ENCODE assay signal across 22 cellular contexts in the genomic region with DNA sequence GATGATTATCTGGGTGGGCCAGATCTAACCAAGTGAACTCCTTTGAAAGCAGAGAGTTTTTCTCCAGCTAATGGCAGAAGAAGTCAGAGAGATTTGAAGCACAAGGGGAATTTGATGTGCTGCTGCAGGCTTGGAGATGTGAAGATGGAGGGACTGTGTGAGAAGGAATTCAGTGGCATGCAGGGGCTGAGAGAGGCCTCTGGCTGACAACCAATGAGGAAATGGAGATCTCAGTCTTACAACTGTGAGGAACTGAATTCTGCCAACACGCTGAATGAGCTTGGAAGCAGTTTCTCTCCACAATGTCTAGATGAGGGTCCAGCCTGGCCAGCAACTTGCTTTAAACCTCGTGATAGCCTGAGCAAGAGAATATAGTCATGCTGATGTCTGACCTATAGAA.
A peak's percentile ranks its signal among the peaks of the same experiment; 100 is the strongest.
DNase-seq lines count a peak whose midpoint lies in the region; ATAC-seq, FAIRE-seq and TF ChIP-seq lines count a peak whose summit lies in the region.
"Had no signal": no experiment of that assay in that cellular context is flagged by ENCODE, and none has a peak within 500 bp of the region (broad histone marks: within the 10 kb centered on the region; RNA-seq: fewer than 3 reads in every experiment).

No MANE protein-coding gene starts in this region.

- WGBS in H9 (ENCODE audit: extremely low coverage, insufficient read length, low lambda C conversion rate) = no CpG with 5 or more reads among the region's 2 CpGs
- WGBS in endodermal cell (ENCODE audit: insufficient coverage in 1 of 2, insufficient read length in 1 of 2), 2 experiments = 60 to 74% methylated on average over 1 to 2 of the region's 2 CpGs

- no peak overlapping the region for H3K18ac ChIP-seq in H9 (ENCODE audit: insufficient read length, low read depth, low read length)

- H2BK20ac ChIP-seq in H9 (ENCODE audit: low read depth, low read length, poor library complexity, severe bottlenecking) = no peak overlapping the region

- no peak overlapping the region for H3K9ac ChIP-seq in H9 (ENCODE audit: extremely low read depth, insufficient read length, low read length)
- no peak overlapping the region for H3K9ac ChIP-seq in endodermal cell (ENCODE audit: extremely low read depth, low read length, poor library complexity, severe bottlenecking)
- H3K9ac ChIP-seq: BLaER1 treated with 17β-estradiol and CSF1 and Interleukin-3, amounts not matched to agents 10 nM and 100 nM had no signal

- no peak overlapping the region for H2BK12ac ChIP-seq in H9 (ENCODE audit: insufficient read length, low read depth, low read length)

- H2BK120ac ChIP-seq in H9 (ENCODE audit: low read depth, low read length, poor library complexity, severe bottlenecking) = no peak overlapping the region

- no peaks in the 10 kb centered on the region for H3K23me2 ChIP-seq in H9 (ENCODE audit: insufficient read length, low read depth, low read length, poor library complexity, severe bottlenecking)

- H3T11ph ChIP-seq in H9 (ENCODE audit: low read length) = no peak overlapping the region

- H3K27ac ChIP-seq in H9 (ENCODE audit: insufficient read length, low read depth, low read length) (no peak overlapping the region), endodermal cell (ENCODE audit: low read depth, low read length) (no peak overlapping the region)
- H3K27ac ChIP-seq in CD8-positive, alpha-beta T cell (ENCODE audit: low read depth, low read length) = no peak overlapping the region
- H3K27ac ChIP-seq: BLaER1 treated with 17β-estradiol and CSF1 and Interleukin-3, amounts not matched to agents 10 nM and 100 nM had no signal

- ATAC-seq in GM21390 (IDR thresholded peaks at IDR 0.05; ENCODE audit: unreplicated experiment) = no peak
- no peak for ATAC-seq in CD8-positive, alpha-beta T cell
- ATAC-seq: HepG2 had no signal

- H3K4me3 ChIP-seq in endodermal cell (ENCODE audit: low read length) = no peak overlapping the region
- H3K4me3 ChIP-seq in CD8-positive, alpha-beta T cell (ENCODE audit: low read depth, low read length) = no peak overlapping the region
- H3K4me3 ChIP-seq: BLaER1 treated with 17β-estradiol and CSF1 and Interleukin-3, amounts not matched to agents 10 nM and 100 nM; HAP-1 had no signal

- H3K4me1 ChIP-seq in H9 (ENCODE audit: insufficient read depth, low read length) (no peaks in the 10 kb centered on the region), endodermal cell (ENCODE audit: control insufficient read depth, insufficient read depth, low read length) (no peaks in the 10 kb centered on the region)
- no peaks in the 10 kb centered on the region for H3K4me1 ChIP-seq in CD8-positive, alpha-beta T cell (ENCODE audit: insufficient read depth, low read length)
- H3K4me1 ChIP-seq: HAP-1 had no signal

- H3K9me3 Mint-ChIP-seq in H9 = no peaks in the 10 kb centered on the region
- no peaks in the 10 kb centered on the region for H3K9me3 Mint-ChIP-seq in endodermal cell
- no peaks in the 10 kb centered on the region for H3K9me3 Mint-ChIP-seq in CD8-positive, alpha-beta T cell
- H3K9me3 Mint-ChIP-seq: CD8-positive, alpha-beta memory T cell; IgD-negative memory B cell had no signal

- DNase-seq in H9 = peak; percentile 33
- DNase-seq in endodermal cell = peak; percentile 62
- DNase-seq in left kidney (ENCODE audit: low read depth, low spot score) = peak; percentile 3
- no peak for DNase-seq in urothelium cell line (ENCODE audit: low spot score)
- DNase-seq in stimulated activated CD8-positive, alpha-beta memory T cell treated with anti-CD3 and anti-CD28 coated beads, Interleukin-4, amount 100 ng/mL, for 48 hours = no peak
- DNase-seq in CD8-positive, alpha-beta T cell = no peak
- DNase-seq: CD8-positive, alpha-beta memory T cell; COR-L47; DMS 273 treated with DMSO at 0.1 percent for 48 hours; DMS53; DND-41; EL; GOT3 had no signal

- POLR2A ChIA-PET in CD8-positive, alpha-beta T cell (lab: Charles Lee) = no interaction called here

- FAIRE-seq in urothelium cell line (lab: Jason Lieb, UNC) = peak; percentile 17
- FAIRE-seq: G401.6, GM12891, GM19239, HepG2 had no signal

- H3K4ac ChIP-seq in H9 (ENCODE audit: low read depth, low read length) = no peak overlapping the region

- no peaks in the 10 kb centered on the region for H3K36me3 ChIP-seq in endodermal cell (ENCODE audit: control insufficient read depth, insufficient read depth, low read length)
- no peaks in the 10 kb centered on the region for H3K36me3 ChIP-seq in CD8-positive, alpha-beta T cell (ENCODE audit: insufficient read depth, low read length)
- H3K36me3 ChIP-seq: BLaER1 treated with 17β-estradiol and CSF1 and Interleukin-3, amounts not matched to agents 10 nM and 100 nM; HAP-1 had no signal

- H3K9me3 ChIP-seq in H9 (ENCODE audit: control insufficient read depth, low read depth, low read length) = no peaks in the 10 kb centered on the region
- no peaks in the 10 kb centered on the region for H3K9me3 ChIP-seq in endodermal cell (ENCODE audit: control insufficient read depth, low read length)
- no peaks in the 10 kb centered on the region for H3K9me3 ChIP-seq in CD8-positive, alpha-beta T cell (ENCODE audit: low read length)
- H3K9me3 ChIP-seq: BLaER1 treated with 17β-estradiol and CSF1 and Interleukin-3, amounts not matched to agents 10 nM and 100 nM; HAP-1 had no signal

- H3K36me3 Mint-ChIP-seq in H9 (ENCODE audit: insufficient read depth in 1 of 3, low read depth in 3 of 3) = no peaks in the 10 kb centered on the region
- H3K36me3 Mint-ChIP-seq in endodermal cell (ENCODE audit: low read depth) = no peaks in the 10 kb centered on the region
- no peaks in the 10 kb centered on the region for H3K36me3 Mint-ChIP-seq in CD8-positive, alpha-beta T cell
- H3K36me3 Mint-ChIP-seq: CD8-positive, alpha-beta memory T cell; IgD-negative memory B cell had no signal

- no peak overlapping the region for H4K5ac ChIP-seq in H9 (ENCODE audit: insufficient read length, low read depth, low read length)

- no peak overlapping the region for H3K14ac ChIP-seq in H9 (ENCODE audit: insufficient read depth, low read length)

- no peaks in the 10 kb centered on the region for H3K79me1 ChIP-seq in H9 (ENCODE audit: insufficient read depth, low read depth, low read length, poor library complexity, severe bottlenecking)

- H4K91ac ChIP-seq in H9 (ENCODE audit: insufficient read length, low read depth, low read length) = no peak overlapping the region

- no peak overlapping the region for H3K23ac ChIP-seq in H9 (ENCODE audit: insufficient read length, low read depth, low read length)

- no peak overlapping the region for H3K4me3 Mint-ChIP-seq in H9
- H3K4me3 Mint-ChIP-seq in endodermal cell = no peak overlapping the region
- H3K4me3 Mint-ChIP-seq in CD8-positive, alpha-beta T cell = no peak overlapping the region
- H3K4me3 Mint-ChIP-seq: B cell; CD8-positive, alpha-beta memory T cell; IgD-negative memory B cell had no signal

- no peak overlapping the region for H2AK5ac ChIP-seq in H9 (ENCODE audit: insufficient read length, low read length)

- no peaks in the 10 kb centered on the region for H4K20me1 ChIP-seq in H9 (ENCODE audit: control insufficient read depth, insufficient read depth, insufficient read length)
- H4K20me1 ChIP-seq: BLaER1 treated with 17β-estradiol and CSF1 and Interleukin-3, amounts not matched to agents 10 nM and 100 nM had no signal

- H3K56ac ChIP-seq in H9 (ENCODE audit: insufficient read length, low read depth, low read length) = no peak overlapping the region

- peaks cover 12 to 13% of the 10 kb centered on the region in 2 experiments for H3K4me1 Mint-ChIP-seq in H9
- peaks cover under 1% of the 10 kb centered on the region for H3K4me1 Mint-ChIP-seq in endodermal cell
- H3K4me1 Mint-ChIP-seq in CD8-positive, alpha-beta T cell (ENCODE audit: low read depth) = no peaks in the 10 kb centered on the region
- H3K4me1 Mint-ChIP-seq: B cell; CD8-positive, alpha-beta memory T cell; IgD-negative memory B cell had no signal

- H2BK5ac ChIP-seq in H9 (ENCODE audit: insufficient read length, low read length) = no peak overlapping the region

- intact Hi-C loops in CD8-positive, alpha-beta T cell (cut with DNase I, micrococcal nuclease) = no loop called here

- H3K27me3 Mint-ChIP-seq in H9 (ENCODE audit: low read depth) (no peaks in the 10 kb centered on the region; the same call in 1 of the 2 replicates), endodermal cell (ENCODE audit: insufficient read depth) (peaks cover 6% of the 10 kb centered on the region)
- peaks cover 27% of the 10 kb centered on the region for H3K27me3 Mint-ChIP-seq in CD8-positive, alpha-beta T cell (ENCODE audit: low read depth)

- H3K27me3 ChIP-seq in H9 (ENCODE audit: insufficient read depth, low read length) = no peaks in the 10 kb centered on the region
- peaks cover 9% of the 10 kb centered on the region for H3K27me3 ChIP-seq in endodermal cell (ENCODE audit: control insufficient read depth, insufficient read depth, low read length, poor library complexity, severe bottlenecking)
- peaks cover 4% of the 10 kb centered on the region for H3K27me3 ChIP-seq in CD8-positive, alpha-beta T cell (ENCODE audit: insufficient read depth, low read length)
- H3K27me3 ChIP-seq: BLaER1 treated with 17β-estradiol and CSF1 and Interleukin-3, amounts not matched to agents 10 nM and 100 nM had no signal

- TF ChIP-seq CTCF in H9 (conservative IDR thresholded peaks at IDR 0.05) (no peak), endodermal cell (conservative IDR thresholded peaks at IDR 0.05) (no peak)
- no peak for TF ChIP-seq CTCF in CD8-positive, alpha-beta T cell (IDR thresholded peaks at IDR 0.05)

- CTCF ChIA-PET in CD8-positive, alpha-beta T cell (lab: Charles Lee) = no interaction called here

- no peak overlapping the region for H4K8ac ChIP-seq in H9 (replicated peaks; ENCODE audit: insufficient read length, low read depth, low read length)

- H3K27ac Mint-ChIP-seq in H9 = no peak overlapping the region
- no peak overlapping the region for H3K27ac Mint-ChIP-seq in endodermal cell
- no peak overlapping the region for H3K27ac Mint-ChIP-seq in CD8-positive, alpha-beta T cell
- H3K27ac Mint-ChIP-seq: B cell; CD8-positive, alpha-beta memory T cell; IgD-negative memory B cell had no signal

- peak overlapping the region; percentile 18 for H2AFZ ChIP-seq in H9 (ENCODE audit: low read length)

- H3K79me2 ChIP-seq in H9 (ENCODE audit: insufficient read depth, low read length) = no peaks in the 10 kb centered on the region

- no peak overlapping the region for H3K4me2 ChIP-seq in H9 (ENCODE audit: insufficient read depth, insufficient read length, low read length)
- H3K4me2 ChIP-seq: BLaER1 treated with 17β-estradiol and CSF1 and Interleukin-3, amounts not matched to agents 10 nM and 100 nM had no signal

- H2BK15ac ChIP-seq in H9 (ENCODE audit: low read depth, low read length) = no peak overlapping the region

Comparison
In these comparisons a context has a peak if more than half of its experiments do, and no peak if none do; other contexts are left out.
1. DNase-seq: peak in H9 (single experiment), endodermal cell (single experiment) and left kidney (single experiment); none in urothelium cell line (single experiment), stimulated activated CD8-positive, alpha-beta memory T cell treated with anti-CD3 and anti-CD28 coated beads, Interleukin-4, amount 100 ng/mL, for 48 hours (single experiment) and CD8-positive, alpha-beta T cell (0 of 7).